In genomic region chr2:229974271-229974670, GRCh38 we compare ENCODE assay signal across 15 cellular contexts. TPM values are rescaled to one million over a fixed set of nuclear protein-coding genes. Genes with fewer than 3 reads are reported as not detected.
DNase-seq lines count a peak whose midpoint lies in the region; ATAC-seq, FAIRE-seq and TF ChIP-seq lines count a peak whose summit lies in the region.
"Had no signal": no experiment of that assay in that cellular context is flagged by ENCODE, and none has a peak within 500 bp of the region (broad histone marks: within the 10 kb centered on the region; RNA-seq: fewer than 3 reads in every experiment).

No MANE protein-coding gene starts in this region.

- H3K27me3 ChIP-seq in IMR-90 (ENCODE audit: control insufficient read depth, insufficient read depth, low read length) (no peaks in the 10 kb centered on the region), HepG2 (ENCODE audit: control insufficient read depth in 1 of 2, insufficient read depth in 2 of 2, low read length in 2 of 2) (no peaks in the 10 kb centered on the region), Caco-2 (replicated peaks; ENCODE audit: control insufficient read depth, insufficient read depth, low read length) (no peaks in the 10 kb centered on the region)
- H3K27me3 ChIP-seq: BLaER1 treated with 17β-estradiol and CSF1 and Interleukin-3, amounts not matched to agents 10 nM and 100 nM; esophagus muscularis mucosa had no signal

- TF ChIP-seq RAD21 in IMR-90 (IDR thresholded peaks at IDR 0.05; ENCODE audit: low read length): peak; percentile 18; the same call in 1 of the 2 replicates
- no peak for TF ChIP-seq RAD21 in HepG2 (CRISPR knock-in tag; IDR thresholded peaks at IDR 0.05)

- H3K9ac ChIP-seq in IMR-90 (ENCODE audit: low read depth, low read length): no peak overlapping the region
- no peak overlapping the region for H3K9ac ChIP-seq in HepG2 (ENCODE audit: insufficient read depth, low read depth, low read length)
- H3K9ac ChIP-seq: BLaER1 treated with 17β-estradiol and CSF1 and Interleukin-3, amounts not matched to agents 10 nM and 100 nM had no signal

- TF ChIP-seq CTCF in AG04449 (IDR thresholded peaks at IDR 0.05; ENCODE audit: insufficient read depth, low read length, missing control alignments) (peak; percentile 37), IMR-90 (conservative IDR thresholded peaks at IDR 0.05; ENCODE audit: low read depth, low read length) (peak; percentile 38; the same call in 1 of the 2 replicates), HepG2 (CRISPR knock-in tag; IDR thresholded peaks at IDR 0.05) (no peak), Caco-2 (IDR thresholded peaks at IDR 0.05; ENCODE audit: insufficient read depth in 1 of 2, low read depth in 1 of 2, low read length in 1 of 2, severe bottlenecking in 1 of 2, unreplicated experiment in 1 of 2) (peak in 1 of 2 experiments; percentile 19)

- DNase-seq in AG04449 (ENCODE audit: low read depth, low spot score) (peak; percentile 83), IMR-90 (peak; percentile 78), dermis blood vessel endothelial cell (peak; percentile 5), HepG2 (ENCODE audit: low spot score) (no peak), 8988T (no peak), NCI-H526 treated with DMSO at 0.1 percent for 48 hours (lab: John Stamatoyannopoulos, UW) (no peak), COLO829 (ENCODE audit: low spot score) (no peak), Caco-2 (no peak)
- DNase-seq: activated CD4-positive, alpha-beta memory T cell treated with anti-CD3 and anti-CD28 coated beads for 36 hours; KBM-7; NCI-H446 had no signal

- H3K79me2 ChIP-seq in HepG2 (ENCODE audit: insufficient read depth, low read length): no peaks in the 10 kb centered on the region

- H3K4me1 ChIP-seq in IMR-90 (ENCODE audit: control insufficient read depth, insufficient read depth, low read length) (peaks cover 2% of the 10 kb centered on the region; the same call in 1 of the 2 replicates), HepG2 (ENCODE audit: insufficient read depth, low read length) (no peaks in the 10 kb centered on the region), Caco-2 (no peaks in the 10 kb centered on the region)
- H3K4me1 ChIP-seq: BLaER1 treated with 17β-estradiol and CSF1 and Interleukin-3, amounts not matched to agents 10 nM and 100 nM had no signal

- no peak overlapping the region for H2AK9ac ChIP-seq in IMR-90 (replicated peaks; ENCODE audit: low read depth, low read length, poor library complexity)

- intact Hi-C loops in IMR-90 (cut with micrococcal nuclease) (loop anchor here (2.0 kb wide), 1 partner anchor 51 kb away; the partner anchor contains the start of genes FBXO36 and TRIP12), HepG2 (cut with micrococcal nuclease; ENCODE audit: unreplicated experiment) (no loop called here), Caco-2 (cut with micrococcal nuclease; ENCODE audit: unreplicated experiment) (no loop called here)

- H3K18ac ChIP-seq in IMR-90 (ENCODE audit: low read depth, low read length): no peak overlapping the region

- no peak overlapping the region for H4K91ac ChIP-seq in IMR-90 (ENCODE audit: insufficient read depth, low read depth, low read length)

- H3K9me1 ChIP-seq in IMR-90 (ENCODE audit: insufficient read depth, low read length): no peaks in the 10 kb centered on the region

- H4K5ac ChIP-seq in IMR-90 (ENCODE audit: low read depth, low read length): no peak overlapping the region

- dilution Hi-C loops in IMR-90 (cut with HindIII; ENCODE audit: low sequenced_read_pairs, unreplicated experiment): no loop called here

- H2AK5ac ChIP-seq in IMR-90 (ENCODE audit: low read depth, low read length): no peak overlapping the region

- no peak overlapping the region for H3K14ac ChIP-seq in IMR-90 (replicated peaks; ENCODE audit: low read depth, low read length)

- POLR2A ChIA-PET in AG04449 (lab: Yijun Ruan, JAX): no interaction called here
- POLR2A ChIA-PET in IMR-90 (lab: Charles Lee; ENCODE audit: unreplicated experiment): no interaction called here
- POLR2A ChIA-PET in HepG2 (lab: Yijun Ruan, JAX): no interaction called here
- POLR2A ChIA-PET in Caco-2 (lab: Charles Lee): no interaction called here

- H3K36me3 ChIP-seq in IMR-90 (ENCODE audit: control insufficient read depth, insufficient read depth, low read length) (no peaks in the 10 kb centered on the region), HepG2 (replicated peaks in 1 of 2; ENCODE audit: control insufficient read depth in 1 of 2, insufficient read depth in 2 of 2, low read length in 2 of 2) (no peaks in the 10 kb centered on the region), Caco-2 (ENCODE audit: control insufficient read depth, insufficient read depth, low read length) (no peaks in the 10 kb centered on the region)
- H3K36me3 ChIP-seq: BLaER1 treated with 17β-estradiol and CSF1 and Interleukin-3, amounts not matched to agents 10 nM and 100 nM; esophagus muscularis mucosa had no signal

- H4K20me1 ChIP-seq in IMR-90 (ENCODE audit: insufficient read depth, low read length) (no peaks in the 10 kb centered on the region), HepG2 (ENCODE audit: insufficient read depth, low read length) (no peaks in the 10 kb centered on the region)
- H4K20me1 ChIP-seq: BLaER1 treated with 17β-estradiol and CSF1 and Interleukin-3, amounts not matched to agents 10 nM and 100 nM had no signal

- no peak overlapping the region for H3K56ac ChIP-seq in IMR-90 (ENCODE audit: extremely low read depth, insufficient read depth, low read length)

- peak overlapping the region; percentile 11 for H2BK5ac ChIP-seq in IMR-90 (ENCODE audit: low read depth, low read length, poor library complexity, severe bottlenecking)

- H2AFZ ChIP-seq in IMR-90 (replicated peaks; ENCODE audit: low read length, poor library complexity) (no peak overlapping the region), HepG2 (ENCODE audit: low read length) (no peak overlapping the region)

- CTCF ChIA-PET in AG04449 (lab: Yijun Ruan, JAX): interaction anchor here (1.5 to 2.3 kb wide), 2 partner anchors 173 to 193 kb away, joined by 5 to 7 read pairs; no protein-coding TSS in a partner anchor
- CTCF ChIA-PET in IMR-90 (lab: Yijun Ruan, JAX): interaction anchor here (0.6 to 1.3 kb wide), 5 partner anchors 12 to 34 kb away, joined by 3 to 5 read pairs (median 3); no protein-coding TSS in a partner anchor
- CTCF ChIA-PET in HepG2 (lab: Yijun Ruan, JAX; ENCODE audit: low intra/inter-chr PET ratio, low total read pairs): no interaction called here
- CTCF ChIA-PET in Caco-2 (lab: Charles Lee): interaction anchor here (0.5 kb wide), 1 partner anchor 653 kb away, joined by 3 read pairs; no protein-coding TSS in a partner anchor

- BruUV-seq in IMR-90 (replicated peaks; lab: Mats Ljungman, UMichigan) (no TSS peak), HepG2 (replicated peaks; lab: Mats Ljungman, UMichigan) (no TSS peak), Caco-2 (replicated peaks; lab: Mats Ljungman, UMichigan) (no TSS peak)

- no peak overlapping the region for H3K4me2 ChIP-seq in IMR-90 (ENCODE audit: low read depth, low read length)
- H3K4me2 ChIP-seq in HepG2 (ENCODE audit: low read depth, low read length): no peak overlapping the region
- H3K4me2 ChIP-seq: BLaER1 treated with 17β-estradiol and CSF1 and Interleukin-3, amounts not matched to agents 10 nM and 100 nM had no signal

- FAIRE-seq in HepG2 (lab: Jason Lieb, UNC): no peak
- FAIRE-seq: GM12878 had no signal

- H4K8ac ChIP-seq in IMR-90 (ENCODE audit: low read depth in 2 of 2, low read length in 2 of 2): no peak overlapping the region; a peak in 1 of 4 replicates

- H3K9me3 ChIP-seq in IMR-90 (ENCODE audit: control insufficient read depth, insufficient read depth, low read length) (no peaks in the 10 kb centered on the region), HepG2 (ENCODE audit: low read length) (no peaks in the 10 kb centered on the region), Caco-2 (no peaks in the 10 kb centered on the region)
- H3K9me3 ChIP-seq: BLaER1 treated with 17β-estradiol and CSF1 and Interleukin-3, amounts not matched to agents 10 nM and 100 nM; esophagus muscularis mucosa had no signal

- H3K23ac ChIP-seq in IMR-90 (ENCODE audit: low read depth, low read length): no peak overlapping the region

- no peaks in the 10 kb centered on the region for H3K79me1 ChIP-seq in IMR-90 (ENCODE audit: low read depth in 1 of 2, low read length in 2 of 2)

- H3K27ac ChIP-seq in IMR-90 (ENCODE audit: insufficient read depth, low read length) (peak overlapping the region; percentile 14; the same call in 1 of the 2 replicates), HepG2 (ENCODE audit: extremely low read length, insufficient read depth, low read length) (no peak overlapping the region)
- H3K27ac ChIP-seq: BLaER1 treated with 17β-estradiol and CSF1 and Interleukin-3, amounts not matched to agents 10 nM and 100 nM had no signal

- no peak overlapping the region for H2BK15ac ChIP-seq in IMR-90 (ENCODE audit: low read depth, low read length)

- 0% methylated on average over 1 of the region's 6 CpGs; no CpG with 5 or more reads in 1 of the 2 experiments for WGBS in IMR-90 (ENCODE audit: extremely low coverage in 2 of 2, insufficient read length in 1 of 2), 2 experiments
- WGBS in HepG2 (ENCODE audit: low lambda C conversion rate): 60% methylated on average over 6 of the region's 6 CpGs

- no peak overlapping the region for H3K4me3 Mint-ChIP-seq in Caco-2 (ENCODE audit: unreplicated experiment)
- H3K4me3 Mint-ChIP-seq: activated CD4-positive, alpha-beta memory T cell treated with anti-CD3 and anti-CD28 coated beads for 36 hours; stimulated activated memory B cell treated with anti-CD40 and anti-IgM and Interleukin-4, amounts not matched to agents 10 μg/mL and 1 μg/mL and 100 μg/mL, for 72 hours had no signal

- H2BK20ac ChIP-seq in IMR-90 (ENCODE audit: low read depth, low read length): no peak overlapping the region

- in situ Hi-C loops in IMR-90 (cut with MboI; ENCODE audit: low sequenced_read_pairs): no loop called here
- in situ Hi-C loops in HepG2 (cut with HindIII; ENCODE audit: extremely low pct_ligation_motif_present, low pct_unique_long_range_greater_than_20kb): no loop called here

- no peak overlapping the region; the same call in 1 of the 2 replicates for H2BK120ac ChIP-seq in IMR-90 (ENCODE audit: low read depth, low read length)

- ATAC-seq in IMR-90 (ENCODE audit: low read depth) (peak; percentile 95), HepG2 (peak; percentile 89)
- ATAC-seq: GM12878; stimulated activated memory B cell treated with anti-CD40 and anti-IgM and Interleukin-4, amounts not matched to agents 10 μg/mL and 1 μg/mL and 100 μg/mL, for 72 hours had no signal

- H3K4me3 ChIP-seq in AG04449 (ENCODE audit: low read depth, low read length): no peak overlapping the region
- H3K4me3 ChIP-seq in IMR-90 (ENCODE audit: insufficient read depth, low read depth, low read length): no peak overlapping the region
- H3K4me3 ChIP-seq in HepG2 (replicated peaks in 1 of 3; ENCODE audit: insufficient read depth in 1 of 3, low read depth in 2 of 3, low read length in 3 of 3): no peak overlapping the region
- H3K4me3 ChIP-seq in Caco-2 (ENCODE audit: low read depth, low read length): no peak overlapping the region
- H3K4me3 ChIP-seq: BLaER1 treated with 17β-estradiol and CSF1 and Interleukin-3, amounts not matched to agents 10 nM and 100 nM; esophagus muscularis mucosa; GM12878 had no signal

- TF ChIP-seq EP300 in HepG2 (IDR thresholded peaks at IDR 0.05; ENCODE audit: low read depth in 2 of 2, low read length in 2 of 2): no peak
- TF ChIP-seq EP300 in HepG2 (CRISPR knock-in tag; IDR thresholded peaks at IDR 0.05; ENCODE audit: borderline replicate concordance): no peak

- no peaks in the 10 kb centered on the region for H3K4me1 Mint-ChIP-seq in Caco-2 (ENCODE audit: low read depth, unreplicated experiment)
- H3K4me1 Mint-ChIP-seq: stimulated activated memory B cell treated with anti-CD40 and anti-IgM and Interleukin-4, amounts not matched to agents 10 μg/mL and 1 μg/mL and 100 μg/mL, for 72 hours had no signal

- H3K9me3 Mint-ChIP-seq in Caco-2 (ENCODE audit: unreplicated experiment): no peaks in the 10 kb centered on the region
- H3K9me3 Mint-ChIP-seq: activated CD4-positive, alpha-beta memory T cell treated with anti-CD3 and anti-CD28 coated beads for 36 hours; stimulated activated memory B cell treated with anti-CD40 and anti-IgM and Interleukin-4, amounts not matched to agents 10 μg/mL and 1 μg/mL and 100 μg/mL, for 72 hours had no signal

- H3K27ac Mint-ChIP-seq in Caco-2 (ENCODE audit: unreplicated experiment): no peak overlapping the region
- H3K27ac Mint-ChIP-seq: activated CD4-positive, alpha-beta memory T cell treated with anti-CD3 and anti-CD28 coated beads for 36 hours; stimulated activated memory B cell treated with anti-CD40 and anti-IgM and Interleukin-4, amounts not matched to agents 10 μg/mL and 1 μg/mL and 100 μg/mL, for 72 hours had no signal

- TF ChIP-seq POLR2A in IMR-90 (IDR thresholded peaks at IDR 0.05; ENCODE audit: low read depth, low read length): no peak
- no peak for TF ChIP-seq POLR2A in HepG2 (IDR thresholded peaks at IDR 0.05; ENCODE audit: insufficient read depth in 1 of 2, low read depth in 2 of 2, low read length in 2 of 2)

- H3K36me3 Mint-ChIP-seq in Caco-2 (ENCODE audit: insufficient read depth, unreplicated experiment): no peaks in the 10 kb centered on the region
- H3K36me3 Mint-ChIP-seq: stimulated activated memory B cell treated with anti-CD40 and anti-IgM and Interleukin-4, amounts not matched to agents 10 μg/mL and 1 μg/mL and 100 μg/mL, for 72 hours had no signal

- no peaks in the 10 kb centered on the region for H3K27me3 Mint-ChIP-seq in Caco-2 (ENCODE audit: insufficient read depth, unreplicated experiment)
- H3K27me3 Mint-ChIP-seq: activated CD4-positive, alpha-beta memory T cell treated with anti-CD3 and anti-CD28 coated beads for 36 hours; stimulated activated memory B cell treated with anti-CD40 and anti-IgM and Interleukin-4, amounts not matched to agents 10 μg/mL and 1 μg/mL and 100 μg/mL, for 72 hours had no signal

- H3K4ac ChIP-seq in IMR-90 (ENCODE audit: low read depth, low read length): no peak overlapping the region

RNA-seq across cellular contexts. Expression of gene FBXO36, which starts 52.0 kb away (rescaled TPM):
- 2.2 TPM in 2 replicates for total RNA-seq in IMR-90 (2012; rRNA removed)
- 1.2 and 1.3 TPM in 2 replicates for polyA plus RNA-seq in IMR-90 (2012; rRNA removed)
- polyA plus RNA-seq in IMR-90 (2012; cell fraction: cytosol; rRNA removed): 0.52 and 0.54 TPM in 2 replicates
- 0.34 and 1.3 TPM in 2 replicates for polyA plus RNA-seq in IMR-90 (2012; cell fraction: nucleus; rRNA removed; ENCODE audit: low replicate concordance)
- total RNA-seq in dermis blood vessel endothelial cell: 0.98 and 1.0 TPM in 2 replicates
- 2.8 and 4.0 TPM in 2 replicates for total RNA-seq in HepG2 (2016; rRNA removed; fragmentation: Illumina TruSeq; extraction: Trizol)
- 0.61 and 0.62 TPM in 2 replicates for total RNA-seq in HepG2 (2016; cell fraction: cytosol; rRNA removed; fragmentation: Illumina TruSeq; extraction: Trizol; ENCODE audit: low read depth)
- total RNA-seq in HepG2 (2016; cell fraction: insoluble cytoplasmic fraction; rRNA removed; fragmentation: Illumina TruSeq; extraction: Trizol): 2.9 and 3.9 TPM in 2 replicates
- total RNA-seq in HepG2 (2016; cell fraction: membrane; rRNA removed; fragmentation: Illumina TruSeq; extraction: Trizol): 1.4 and 1.5 TPM in 2 replicates
- total RNA-seq in HepG2 (2016; cell fraction: nucleus; rRNA removed; fragmentation: Illumina TruSeq; extraction: Trizol): 2.1 and 2.5 TPM in 2 replicates
- polyA plus RNA-seq in HepG2 (2011; rRNA removed): 2.1 and 2.8 TPM in 2 replicates
- 1.7 and 2.1 TPM in 2 replicates for polyA plus RNA-seq in HepG2 (2011; cell fraction: cytosol; rRNA removed)
- 0.68 and 0.79 TPM in 2 replicates for polyA plus RNA-seq in HepG2 (2011; cell fraction: nucleus; rRNA removed)
- polyA plus RNA-seq in HepG2 (2012): 1.7 TPM in 2 replicates
- 0.36 and 0.38 TPM in 2 replicates for polyA plus RNA-seq in HepG2 (2016; cell fraction: cytosol; fragmentation: Illumina TruSeq; extraction: Trizol; ENCODE audit: low read depth)
- polyA plus RNA-seq in HepG2 (2016; cell fraction: insoluble cytoplasmic fraction; fragmentation: Illumina TruSeq; extraction: Trizol; ENCODE audit: low read depth): 2.8 and 3.6 TPM in 2 replicates
- polyA plus RNA-seq in HepG2 (2016; cell fraction: membrane; fragmentation: Illumina TruSeq; extraction: Trizol; ENCODE audit: low read depth): 0.76 and 0.81 TPM in 2 replicates
- 2.5 and 2.6 TPM in 2 replicates for polyA plus RNA-seq in HepG2 (2016; cell fraction: nucleus; fragmentation: Illumina TruSeq; extraction: Trizol; ENCODE audit: insufficient read depth, low read depth)
- polyA minus RNA-seq in HepG2 (2011; rRNA and poly(A)+ RNA removed; ENCODE audit: low replicate concordance): 1.1 and 2.9 TPM in 2 replicates
- 1.3 and 2.2 TPM in 2 replicates for polyA minus RNA-seq in HepG2 (2011; cell fraction: cytosol; rRNA and poly(A)+ RNA removed)
- 1.9 and 2.2 TPM in 2 replicates for polyA minus RNA-seq in HepG2 (2011; cell fraction: nucleus; rRNA and poly(A)+ RNA removed)
- total RNA-seq in Caco-2 (2022): 0.21 and 0.64 TPM in 2 replicates

RNA-seq across cellular contexts. Expression of gene TRIP12, which starts 52.5 kb away (rescaled TPM):
- 209 and 315 TPM in 2 replicates for total RNA-seq in IMR-90 (2012; rRNA removed)
- 42.1 and 51.6 TPM in 2 replicates for polyA plus RNA-seq in IMR-90 (2012; rRNA removed)
- 7.7 and 12.0 TPM in 2 replicates for polyA plus RNA-seq in IMR-90 (2012; cell fraction: cytosol; rRNA removed)
- polyA plus RNA-seq in IMR-90 (2012; cell fraction: nucleus; rRNA removed; ENCODE audit: low replicate concordance): 12.0 and 98.0 TPM in 2 replicates
- total RNA-seq in dermis blood vessel endothelial cell: 238 and 422 TPM in 2 replicates
- total RNA-seq in HepG2 (2016; rRNA removed; fragmentation: Illumina TruSeq; extraction: Trizol): 153 and 257 TPM in 2 replicates
- 75.6 and 85.5 TPM in 2 replicates for total RNA-seq in HepG2 (2016; cell fraction: cytosol; rRNA removed; fragmentation: Illumina TruSeq; extraction: Trizol; ENCODE audit: low read depth)
- total RNA-seq in HepG2 (2016; cell fraction: insoluble cytoplasmic fraction; rRNA removed; fragmentation: Illumina TruSeq; extraction: Trizol): 145 and 246 TPM in 2 replicates
- total RNA-seq in HepG2 (2016; cell fraction: membrane; rRNA removed; fragmentation: Illumina TruSeq; extraction: Trizol): 97.0 and 102 TPM in 2 replicates
- total RNA-seq in HepG2 (2016; cell fraction: nucleus; rRNA removed; fragmentation: Illumina TruSeq; extraction: Trizol): 186 and 205 TPM in 2 replicates
- polyA plus RNA-seq in HepG2 (2011; rRNA removed): 56.8 and 72.1 TPM in 2 replicates
- polyA plus RNA-seq in HepG2 (2011; cell fraction: cytosol; rRNA removed): 25.2 and 33.4 TPM in 2 replicates
- polyA plus RNA-seq in HepG2 (2011; cell fraction: nucleus; rRNA removed): 102 and 112 TPM in 2 replicates
- 70.4 and 84.2 TPM in 2 replicates for polyA plus RNA-seq in HepG2 (2012)
- polyA plus RNA-seq in HepG2 (2016; cell fraction: cytosol; fragmentation: Illumina TruSeq; extraction: Trizol; ENCODE audit: low read depth): 2.6 and 2.8 TPM in 2 replicates
- 104 and 118 TPM in 2 replicates for polyA plus RNA-seq in HepG2 (2016; cell fraction: insoluble cytoplasmic fraction; fragmentation: Illumina TruSeq; extraction: Trizol; ENCODE audit: low read depth)
- polyA plus RNA-seq in HepG2 (2016; cell fraction: membrane; fragmentation: Illumina TruSeq; extraction: Trizol; ENCODE audit: low read depth): 9.5 and 10.0 TPM in 2 replicates
- 135 and 150 TPM in 2 replicates for polyA plus RNA-seq in HepG2 (2016; cell fraction: nucleus; fragmentation: Illumina TruSeq; extraction: Trizol; ENCODE audit: insufficient read depth, low read depth)
- 217 and 262 TPM in 2 replicates for polyA minus RNA-seq in HepG2 (2011; rRNA and poly(A)+ RNA removed; ENCODE audit: low replicate concordance)
- polyA minus RNA-seq in HepG2 (2011; cell fraction: cytosol; rRNA and poly(A)+ RNA removed): 162 and 168 TPM in 2 replicates
- polyA minus RNA-seq in HepG2 (2011; cell fraction: nucleus; rRNA and poly(A)+ RNA removed): 435 and 493 TPM in 2 replicates
- total RNA-seq in Caco-2 (2022): 111 and 115 TPM in 2 replicates

Comparison
In these comparisons a context has a peak if more than half of its experiments do, and no peak if none do; other contexts are left out.
1. DNase-seq: peak in AG04449 (single experiment), IMR-90 (single experiment) and dermis blood vessel endothelial cell (single experiment); none in HepG2 (single experiment), 8988T (single experiment), NCI-H526 treated with DMSO at 0.1 percent for 48 hours (single experiment), COLO829 (single experiment) and Caco-2 (0 of 2).